In the genomic region with DNA sequence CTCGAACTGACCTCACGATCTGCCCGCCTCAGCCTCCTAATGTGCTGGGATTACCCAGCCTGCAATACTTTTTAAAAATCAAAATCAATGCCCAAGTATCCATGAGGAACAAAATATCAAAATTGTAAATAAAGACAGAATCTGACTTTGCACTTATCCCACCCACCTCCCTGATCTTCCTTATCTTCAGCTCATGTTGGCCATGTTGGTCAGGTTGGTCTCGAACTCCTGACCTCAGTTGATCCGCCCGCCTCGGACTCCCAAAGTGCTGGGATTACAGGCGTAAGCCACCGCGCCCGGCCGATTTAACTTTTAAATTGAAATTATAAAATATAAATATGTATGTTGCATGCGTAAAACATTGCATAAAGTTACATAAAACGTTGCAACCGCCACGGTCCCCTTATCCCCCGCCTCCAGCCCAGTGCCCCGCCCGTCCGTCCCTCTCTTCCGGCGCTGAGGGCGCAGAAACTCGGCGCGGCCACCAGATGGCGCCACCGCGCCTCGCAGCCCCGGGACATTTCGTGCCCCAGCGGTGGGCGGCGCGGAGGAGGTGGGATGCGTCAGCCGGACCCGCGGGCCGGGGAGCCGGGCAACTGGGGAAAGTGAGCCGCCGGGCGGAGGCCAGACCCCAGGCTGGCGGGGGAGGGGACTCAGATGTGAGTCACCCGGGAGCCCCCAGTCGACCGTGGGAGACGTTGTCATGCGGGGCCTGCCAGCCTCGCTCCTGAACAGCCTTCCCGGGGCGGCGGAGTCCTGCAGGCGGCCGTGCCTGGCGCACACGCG, we compare ENCODE assay signal across 8 cellular contexts. TPM values are rescaled to one million over a fixed set of nuclear protein-coding genes. Genes with fewer than 3 reads are reported as not detected.
A peak's percentile ranks its signal among the peaks of the same experiment; 100 is the strongest.
DNase-seq lines count a peak whose midpoint lies in the region; ATAC-seq and TF ChIP-seq lines count a peak whose summit lies in the region.

No MANE protein-coding gene starts in this region.

- peak overlapping the region in 1 of 2 experiments; percentile 95 for H3K18ac ChIP-seq in mesenchymal stem cell (ENCODE audit: low read depth in 1 of 2, low read length in 2 of 2)

- no peaks in the 10 kb centered on the region for H3K27me3 ChIP-seq in mesenchymal stem cell (ENCODE audit: control insufficient read depth in 1 of 2, insufficient read depth in 1 of 2, low read length in 2 of 2)

- H2BK120ac ChIP-seq in mesenchymal stem cell (ENCODE audit: low read depth, low read length) = no peak overlapping the region

- no peak overlapping the region for H4K91ac ChIP-seq in mesenchymal stem cell (ENCODE audit: low read length)

- peak overlapping the region in 1 of 2 experiments; percentile 86 for H3K4ac ChIP-seq in mesenchymal stem cell (ENCODE audit: low read depth in 1 of 2, low read length in 2 of 2)

- H3K14ac ChIP-seq in mesenchymal stem cell (ENCODE audit: low read length in 2 of 2) = peak overlapping the region in 1 of 2 experiments; percentile 96

- H3K27ac ChIP-seq in mesenchymal stem cell (ENCODE audit: low read length, poor library complexity, severe bottlenecking) = peak overlapping the region; percentile 67

- H2BK5ac ChIP-seq in mesenchymal stem cell (ENCODE audit: low read depth, low read length, poor library complexity, severe bottlenecking) = peak overlapping the region; percentile 61

- H2AK5ac ChIP-seq in mesenchymal stem cell (ENCODE audit: low read length, severe bottlenecking) = no peak overlapping the region

- peaks cover 22% of the 10 kb centered on the region for H3K4me1 ChIP-seq in mesenchymal stem cell (ENCODE audit: control insufficient read depth, insufficient read depth, low read depth, low read length)

- H3K23ac ChIP-seq in mesenchymal stem cell (ENCODE audit: low read length in 2 of 2) = peak overlapping the region in 1 of 2 experiments; percentile 83

- ATAC-seq in HG03159 (IDR thresholded peaks at IDR 0.05; ENCODE audit: unreplicated experiment) = peak; percentile 26

- in situ Hi-C loops in GM13976 (cut with MboI; ENCODE audit: low sequenced_read_pairs, unreplicated experiment) = loop anchor here (5.0 kb wide), 1 partner anchor 138 kb away; no protein-coding TSS in a partner anchor

- H3K9ac ChIP-seq in mesenchymal stem cell (ENCODE audit: low read length) = peak overlapping the region; percentile 62

- H3K9me3 ChIP-seq in mesenchymal stem cell (ENCODE audit: control insufficient read depth, low read length) = no peaks in the 10 kb centered on the region

- peaks cover 2% of the 10 kb centered on the region for H3K79me1 ChIP-seq in mesenchymal stem cell (replicated peaks; ENCODE audit: low read length, poor library complexity, severe bottlenecking)

- H2AFZ ChIP-seq in mesenchymal stem cell (ENCODE audit: low read depth, low read length) = peak overlapping the region; percentile 0

- peak; percentile 90 for DNase-seq in GM13976 (ENCODE audit: low spot score)
- DNase-seq in NCI-H82 treated with DMSO at 0.1 percent for 48 hours (lab: John Stamatoyannopoulos, UW; ENCODE audit: unreplicated experiment) = peak; percentile 37
- peak; percentile 72 to 80 for DNase-seq in activated CD8-positive, alpha-beta memory T cell treated with anti-CD3 and anti-CD28 coated beads for 1 hour (ENCODE audit: extremely low read depth in 1 of 2, low read depth in 1 of 2)
- DNase-seq in effector CD8-positive, alpha-beta T cell (lab: John Stamatoyannopoulos, UW) = peak; percentile 79
- peak; percentile 96 for DNase-seq in mesenchymal stem cell
- DNase-seq in stimulated activated CD8-positive, alpha-beta memory T cell treated with anti-CD3 and anti-CD28 coated beads, Interleukin-12 subunit alpha, Interleukin-12 subunit beta, amount 100 ng/mL, for 1 hour (ENCODE audit: low read depth) = peak; percentile 81
- DNase-seq in NCI-H2107 (lab: John Stamatoyannopoulos, UW) = no peak

- 10% methylated on average over 53 of the region's 60 CpGs for WGBS in mesenchymal stem cell

- peak; percentile 98 for TF ChIP-seq CTCF in GM13976 (IDR thresholded peaks at IDR 0.05; ENCODE audit: borderline replicate concordance, control extremely low read depth, extremely low read depth, insufficient read depth, missing control alignments)

- peaks cover 4 to 18% of the 10 kb centered on the region in 2 experiments for H3K36me3 ChIP-seq in mesenchymal stem cell (ENCODE audit: control insufficient read depth in 1 of 2, insufficient read depth in 2 of 2, low read depth in 1 of 2, low read length in 2 of 2)

- peak overlapping the region; percentile 56 to 74 for H3K4me3 ChIP-seq in mesenchymal stem cell (ENCODE audit: insufficient read depth in 1 of 2, low read depth in 1 of 2, low read length in 2 of 2)

- no peak overlapping the region for H4K8ac ChIP-seq in mesenchymal stem cell (ENCODE audit: low read length)

- no peak overlapping the region for H2BK15ac ChIP-seq in mesenchymal stem cell (ENCODE audit: low read depth, poor library complexity, severe bottlenecking)

- H2BK12ac ChIP-seq in mesenchymal stem cell (ENCODE audit: low read length in 2 of 2) = peak overlapping the region in 1 of 2 experiments; percentile 96

- H3K4me2 ChIP-seq in mesenchymal stem cell (ENCODE audit: low read length, poor library complexity, severe bottlenecking) = peak overlapping the region; percentile 61

RNA-seq across cellular contexts. Expression of gene GADD45B, which starts 1.5 kb away (rescaled TPM):
- 57.8 TPM for polyA plus RNA-seq in mesenchymal stem cell (2013, experiment 1 of 2)
- polyA plus RNA-seq in mesenchymal stem cell (2013, experiment 2 of 2) = 51.9 TPM

RNA-seq across cellular contexts. Expression of gene LMNB2, which starts 17.7 kb away (rescaled TPM):
- 37.7 TPM for polyA plus RNA-seq in mesenchymal stem cell (2013, experiment 1 of 2)
- 35.4 TPM for polyA plus RNA-seq in mesenchymal stem cell (2013, experiment 2 of 2)

RNA-seq across cellular contexts. Expression of gene TIMM13, which starts 47.0 kb away (rescaled TPM):
- polyA plus RNA-seq in mesenchymal stem cell (2013, experiment 1 of 2) = 92.8 TPM
- 91.7 TPM for polyA plus RNA-seq in mesenchymal stem cell (2013, experiment 2 of 2)
